In genomic region chr18:76788571-76789317, GRCh38 we compare ENCODE assay signal across 9 cellular contexts.
"Had no signal": no experiment of that assay in that cellular context is flagged by ENCODE, and none has a peak within 500 bp of the region (broad histone marks: within the 10 kb centered on the region; RNA-seq: fewer than 3 reads in every experiment).

No MANE protein-coding gene starts in this region.

- H3K4me3 Mint-ChIP-seq: GM23338 had no signal

- H3K4me1 Mint-ChIP-seq: IgD-negative memory B cell had no signal

- H3K27ac Mint-ChIP-seq: GM23338, HFFc6, IgD-negative memory B cell had no signal

- H3K36me3 Mint-ChIP-seq: IgD-negative memory B cell had no signal

- H3K4me3 ChIP-seq: GM23338, HAP-1 had no signal

- H3K36me3 ChIP-seq: HAP-1 had no signal

- DNase-seq: H7, KBM-7 had no signal

- H3K27ac ChIP-seq: HL-60 had no signal

- H3K4me1 ChIP-seq: HAP-1 had no signal

- H3K4me2 ChIP-seq: GM23338 had no signal

- ATAC-seq: GM23338, HCT116, HepG2 had no signal

- H2AFZ ChIP-seq: GM23338 had no signal
